Comparison of ENCODE assay signal across 8 cellular contexts in the genomic region with DNA sequence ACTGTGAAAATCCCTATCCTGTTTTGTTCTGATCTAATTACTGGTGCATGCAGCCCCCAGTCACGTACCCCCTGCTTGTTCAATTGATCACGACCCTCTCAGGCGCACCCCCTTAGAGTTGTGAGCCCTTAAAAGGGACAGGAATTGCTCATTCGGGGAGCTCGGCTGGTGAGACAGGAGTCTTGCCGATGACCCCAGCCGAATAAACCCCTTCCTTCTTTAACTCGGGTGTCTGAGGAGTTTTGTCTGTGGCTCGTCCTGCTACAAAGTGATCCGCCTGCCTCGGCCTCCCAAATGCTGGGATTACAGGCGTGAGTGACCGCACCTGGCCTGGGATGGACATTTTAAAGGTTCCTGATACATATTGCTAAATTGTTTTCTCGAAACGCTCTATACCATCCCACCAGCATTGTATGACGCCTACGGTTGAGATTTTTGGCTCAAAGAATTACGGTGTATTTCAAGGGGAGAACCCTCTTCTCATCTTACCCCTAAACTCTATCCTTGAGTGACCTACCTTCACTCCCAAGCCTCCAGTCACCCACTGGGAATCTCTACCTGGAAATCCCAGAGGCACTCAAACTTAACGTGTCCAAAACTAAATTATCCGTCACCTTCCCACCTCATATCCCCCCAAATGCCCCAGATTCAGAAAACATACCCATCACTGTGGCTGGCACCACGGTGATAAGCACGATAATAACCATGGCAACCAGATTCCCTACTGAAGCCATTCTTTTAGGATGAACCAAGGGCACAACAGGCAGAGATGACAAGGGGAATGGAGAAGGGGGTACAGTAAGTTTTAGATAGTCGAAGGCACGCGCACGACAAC. TPM values are rescaled to one million over a fixed set of nuclear protein-coding genes. Genes with fewer than 3 reads are reported as not detected.
DNase-seq lines count a peak whose midpoint lies in the region; ATAC-seq, FAIRE-seq and TF ChIP-seq lines count a peak whose summit lies in the region.

No MANE protein-coding gene starts in this region.

- intact Hi-C loops in left ventricle myocardium inferior (cut with micrococcal nuclease), result no loop called here

- H3K27me3 Mint-ChIP-seq in T-cell, result no peaks in the 10 kb centered on the region

- H3K9me3 Mint-ChIP-seq in T-cell, result no peaks in the 10 kb centered on the region
- H3K9me3 Mint-ChIP-seq in stimulated activated effector memory CD8-positive, alpha-beta T cell treated with anti-CD3 and anti-CD28 coated beads, Interleukin-12 subunit alpha, Interleukin-12 subunit beta, amount 100 ng/mL, for 72 hours, result no peaks in the 10 kb centered on the region

- CTCF ChIA-PET in T-cell (lab: Charles Lee), result interaction anchor here in 1 of 2 donors (1.7 kb wide), 1 partner anchor 54 kb away, joined by 5 read pairs; a partner anchor contains a TSS

- DNase-seq in AG08395 (ENCODE audit: low spot score) (peak; percentile 35), T-cell (no peak), left ventricle myocardium inferior (no peak), RCC 7860 (ENCODE audit: low spot score) (no peak)
- no peak for DNase-seq in stimulated activated effector memory CD8-positive, alpha-beta T cell treated with anti-CD3 and anti-CD28 coated beads, Interleukin-12 subunit alpha, Interleukin-12 subunit beta, amount 100 ng/mL, for 72 hours (ENCODE audit: low spot score in 2 of 2)

- H3K4me3 ChIP-seq in left ventricle myocardium inferior, result peak overlapping the region; percentile 86

- peak overlapping the region; percentile 95 for H3K27ac ChIP-seq in left ventricle myocardium inferior (replicated peaks)

- H3K4me1 Mint-ChIP-seq in T-cell, result peaks cover 33 to 49% (median 44%) of the 10 kb centered on the region in 3 donors
- H3K4me1 Mint-ChIP-seq in stimulated activated effector memory CD8-positive, alpha-beta T cell treated with anti-CD3 and anti-CD28 coated beads, Interleukin-12 subunit alpha, Interleukin-12 subunit beta, amount 100 ng/mL, for 72 hours, result peaks cover 44% of the 10 kb centered on the region

- peaks cover 25% of the 10 kb centered on the region for H3K4me1 ChIP-seq in left ventricle myocardium inferior

- ATAC-seq in GM21717 (IDR thresholded peaks at IDR 0.05; ENCODE audit: unreplicated experiment) (peak; percentile 17), T-cell (replicated peaks in 1 of 4) (peak in 2 of 4 experiments; percentile 45 to 46), HG03097 (IDR thresholded peaks at IDR 0.05; ENCODE audit: low FRiP score, unreplicated experiment) (no peak)
- ATAC-seq in stimulated activated effector memory CD8-positive, alpha-beta T cell treated with anti-CD3 and anti-CD28 coated beads, Interleukin-12 subunit alpha, Interleukin-12 subunit beta, amount 100 ng/mL, for 72 hours, result no peak
- no peak for ATAC-seq in activated CD4-positive, CD25-positive, alpha-beta regulatory T cell treated with anti-CD3 and anti-CD28 coated beads, Interleukin-2, amount 50 U/mL, for 24 hours

- H3K36me3 Mint-ChIP-seq in T-cell, result no peaks in the 10 kb centered on the region
- H3K36me3 Mint-ChIP-seq in stimulated activated effector memory CD8-positive, alpha-beta T cell treated with anti-CD3 and anti-CD28 coated beads, Interleukin-12 subunit alpha, Interleukin-12 subunit beta, amount 100 ng/mL, for 72 hours, result peaks cover 49% of the 10 kb centered on the region

- peak overlapping the region; percentile 82 to 90 (median 86) for H3K4me3 Mint-ChIP-seq in T-cell
- H3K4me3 Mint-ChIP-seq in stimulated activated effector memory CD8-positive, alpha-beta T cell treated with anti-CD3 and anti-CD28 coated beads, Interleukin-12 subunit alpha, Interleukin-12 subunit beta, amount 100 ng/mL, for 72 hours, result peak overlapping the region; percentile 86

- no peak for TF ChIP-seq CTCF in left ventricle myocardium inferior (IDR thresholded peaks at IDR 0.05; ENCODE audit: borderline replicate concordance)

- peak overlapping the region; percentile 92 to 94 for H3K27ac Mint-ChIP-seq in T-cell
- H3K27ac Mint-ChIP-seq in stimulated activated effector memory CD8-positive, alpha-beta T cell treated with anti-CD3 and anti-CD28 coated beads, Interleukin-12 subunit alpha, Interleukin-12 subunit beta, amount 100 ng/mL, for 72 hours, result peak overlapping the region; percentile 97

- no peaks in the 10 kb centered on the region for H3K36me3 ChIP-seq in left ventricle myocardium inferior

- H3K9me3 ChIP-seq in left ventricle myocardium inferior (replicated peaks), result no peaks in the 10 kb centered on the region

- POLR2A ChIA-PET in T-cell (lab: Charles Lee), result interaction anchor here in 1 of 2 donors (0.6 kb wide), 2 partner anchors 568 to 790 kb away, joined by 4 to 9 read pairs; no protein-coding TSS in a partner anchor

- H3K27me3 ChIP-seq in left ventricle myocardium inferior (ENCODE audit: low read depth), result no peaks in the 10 kb centered on the region

- FAIRE-seq in RCC 7860 (lab: Jason Lieb, UNC), result no peak

RNA-seq across cellular contexts. Expression of a gene that starts 0.8 kb away (rescaled TPM):
- 10 to 100 TPM; 15.1 to 24.2 (median 20.4) TPM for total RNA-seq in T-cell
- 3.8 TPM for total RNA-seq in left ventricle myocardium inferior

RNA-seq across cellular contexts. Expression of a gene that starts 53.7 kb away (rescaled TPM):
- total RNA-seq in T-cell (1 to 10 TPM in 2 of 5 donors, under 1 TPM in 3; 0.69 to 2.4 (median 0.79) TPM), left ventricle myocardium inferior (11.3 TPM)
